8 cellular contexts compared by ENCODE assay signal in the genomic region with DNA sequence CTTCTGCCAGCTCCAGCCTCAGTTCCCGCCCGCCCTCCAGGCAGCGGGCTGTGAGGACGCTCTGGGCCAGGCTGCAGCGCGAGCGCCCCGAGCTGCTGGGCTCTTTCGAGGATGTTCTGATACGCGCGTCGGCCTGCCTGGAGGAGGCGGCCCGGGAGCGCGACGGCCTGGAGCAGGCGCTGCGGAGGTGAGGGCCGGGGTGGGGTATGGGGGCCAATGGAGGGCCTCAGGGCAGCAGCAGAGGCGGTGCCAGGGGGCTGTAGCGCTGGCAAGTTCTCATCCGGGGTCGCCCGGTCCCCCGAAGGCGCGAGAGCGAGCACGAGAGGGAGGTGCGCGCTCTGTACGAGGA. TPM values are rescaled to one million over a fixed set of nuclear protein-coding genes. Genes with fewer than 3 reads are reported as not detected.
DNase-seq lines count a peak whose midpoint lies in the region; ATAC-seq and TF ChIP-seq lines count a peak whose summit lies in the region.

No MANE protein-coding gene starts in this region.

- H3K27ac ChIP-seq in heart right ventricle (peak overlapping the region in 8 of 10 donors; percentile 80 to 90 (median 88)), gastrocnemius medialis (peak overlapping the region in 3 of 4 donors; percentile 68 to 75 (median 69)), body of pancreas (peak overlapping the region in 2 of 4 donors; percentile 93 to 100)

- TF ChIP-seq CTCF in GM12865 (IDR thresholded peaks at IDR 0.05; ENCODE audit: insufficient read depth, low read depth, low read length, missing control alignments) (no peak), heart right ventricle (IDR thresholded peaks at IDR 0.05) (no peak), gastrocnemius medialis (IDR thresholded peaks at IDR 0.05 in 4 of 5, conservative IDR thresholded peaks at IDR 0.05 in 1 of 5) (no peak), body of pancreas (IDR thresholded peaks at IDR 0.05) (no peak)

- H3K4me3 ChIP-seq in GM12865 (ENCODE audit: low read depth, low read length) (peak overlapping the region; percentile 16; the same call in 1 of the 2 replicates), heart right ventricle (peak overlapping the region; percentile 3 to 69 (median 48)), gastrocnemius medialis (peak overlapping the region; percentile 37 to 59 (median 47)), body of pancreas (no peak overlapping the region)

- H3K4me1 ChIP-seq in heart right ventricle (peaks cover 41 to 89% (median 79%) of the 10 kb centered on the region in 9 donors), gastrocnemius medialis (peaks cover 20 to 39% of the 10 kb centered on the region in 2 donors), body of pancreas (peaks cover 89% of the 10 kb centered on the region)

- H3K9me3 ChIP-seq in heart right ventricle: no peaks in the 10 kb centered on the region
- H3K9me3 ChIP-seq in gastrocnemius medialis: no peaks in the 10 kb centered on the region
- H3K9me3 ChIP-seq in body of pancreas: no peaks in the 10 kb centered on the region

- WGBS in heart right ventricle, 2 donors: 3 to 5% methylated on average over 34 of the region's 34 CpGs
- WGBS in body of pancreas, 2 donors: 70 to 93% methylated on average over 3 to 24 of the region's 34 CpGs

- intact Hi-C loops in heart right ventricle (cut with DNase I) (no loop called here), gastrocnemius medialis (cut with DNase I; ENCODE audit: low total_unique reads) (no loop called here), body of pancreas (cut with DNase I) (no loop called here)

- H3K36me3 ChIP-seq in heart right ventricle: peaks cover 0 to 11% (median 3%) of the 10 kb centered on the region in 9 donors
- peaks cover 0 to 7% of the 10 kb centered on the region in 2 donors for H3K36me3 ChIP-seq in gastrocnemius medialis
- no peaks in the 10 kb centered on the region for H3K36me3 ChIP-seq in body of pancreas (replicated peaks in 1 of 2; ENCODE audit: insufficient read depth in 1 of 2, low read depth in 2 of 2)

- ATAC-seq in heart right ventricle: no peak
- no peak for ATAC-seq in gastrocnemius medialis
- ATAC-seq in body of pancreas: no peak
- ATAC-seq in GM21515 (IDR thresholded peaks at IDR 0.05; ENCODE audit: unreplicated experiment): no peak

- peaks cover 0 to 64% (median 0%) of the 10 kb centered on the region in 7 donors for H3K27me3 ChIP-seq in heart right ventricle
- H3K27me3 ChIP-seq in gastrocnemius medialis: peaks cover 18 to 40% (median 38%) of the 10 kb centered on the region in 3 donors
- no peaks in the 10 kb centered on the region for H3K27me3 ChIP-seq in body of pancreas

- DNase-seq in GM12865 (ENCODE audit: low read depth): no peak
- DNase-seq in heart right ventricle: no peak
- DNase-seq in gastrocnemius medialis: no peak
- DNase-seq in NCI-H1694 treated with DMSO at 0.1 percent for 48 hours (lab: John Stamatoyannopoulos, UW): no peak
- no peak for DNase-seq in body of pancreas
- DNase-seq in 8988T: no peak

- TF ChIP-seq POLR2A in Raji (IDR thresholded peaks at IDR 0.05; ENCODE audit: insufficient read depth, low read depth, low read length): peak; percentile 30; the same call in 1 of the 2 replicates
- peak; percentile 14 to 52 for TF ChIP-seq POLR2A in gastrocnemius medialis (IDR thresholded peaks at IDR 0.05)
- no peak for TF ChIP-seq POLR2A in body of pancreas (IDR thresholded peaks at IDR 0.05)

- in situ Hi-C loops in gastrocnemius medialis (cut with MboI; ENCODE audit: low sequenced_read_pairs in 4 of 4): no loop called here

RNA-seq across cellular contexts. Expression of a gene that starts 2.2 kb away (rescaled TPM):
- total RNA-seq in heart right ventricle (10 to 100 TPM; 11.4 to 23.0 (median 17.0) TPM), gastrocnemius medialis (1 to 10 TPM; 3.3 to 4.5 (median 4.0) TPM), body of pancreas (100 to 1,000 TPM; 134 to 368 TPM)
- 10 to 100 TPM; 11.5 to 72.3 TPM for polyA plus RNA-seq in heart right ventricle

RNA-seq across cellular contexts. Expression of a gene that starts 2.8 kb away (rescaled TPM):
- total RNA-seq in heart right ventricle (100 to 1,000 TPM; 286 to 668 (median 466) TPM), gastrocnemius medialis (100 to 1,000 TPM in 3 of 4 donors, 10 to 100 TPM in 1; 77.0 to 206 (median 169) TPM), body of pancreas (100 to 1,000 TPM; 152 to 282 TPM)
- polyA plus RNA-seq in heart right ventricle: 100 to 1,000 TPM; 444 to 684 TPM

RNA-seq across cellular contexts. Expression of a gene that starts 11.2 kb away (rescaled TPM):
- 100 to 1,000 TPM; 183 to 359 (median 251) TPM for total RNA-seq in heart right ventricle
- 100 to 1,000 TPM; 114 to 148 TPM for polyA plus RNA-seq in heart right ventricle
- total RNA-seq in gastrocnemius medialis: 10 to 100 TPM; 58.9 to 93.3 (median 91.7) TPM
- total RNA-seq in body of pancreas: 100 to 1,000 TPM in 1 of 2 donors, 10 to 100 TPM in 1; 72.1 to 351 TPM

RNA-seq across cellular contexts. Expression of a gene that starts 12.4 kb away (rescaled TPM):
- total RNA-seq in heart right ventricle: 100 to 1,000 TPM; 194 to 279 (median 234) TPM
- 100 to 1,000 TPM; 148 to 279 TPM for polyA plus RNA-seq in heart right ventricle
- total RNA-seq in gastrocnemius medialis: 10 to 100 TPM; 66.0 to 94.6 (median 81.2) TPM
- total RNA-seq in body of pancreas: 10 to 100 TPM; 33.5 to 83.4 TPM

RNA-seq across cellular contexts. Expression of a gene that starts 12.7 kb away (rescaled TPM):
- total RNA-seq in heart right ventricle: 10 to 100 TPM; 22.2 to 46.4 (median 26.9) TPM
- 10 to 100 TPM; 44.4 to 66.5 TPM for polyA plus RNA-seq in heart right ventricle
- total RNA-seq in gastrocnemius medialis: 10 to 100 TPM; 14.4 to 34.8 (median 21.5) TPM
- 10 to 100 TPM; 44.9 to 87.7 TPM for total RNA-seq in body of pancreas

Comparison
In these comparisons a context has a peak if more than half of its experiments do, and no peak if none do; other contexts are left out.
1. H3K4me3 ChIP-seq: peak in GM12865 (single experiment), heart right ventricle (10 of 10) and gastrocnemius medialis (4 of 4); none in body of pancreas (0 of 2).
2. POLR2A ChIP-seq: peak in Raji (single experiment) and gastrocnemius medialis (2 of 2); none in body of pancreas (0 of 3).
3. RNA of a gene that starts 2.2 kb away (total RNA-seq): 134 to 368 TPM in body of pancreas; 11.4 to 23.0 TPM in heart right ventricle and 3.3 to 4.5 TPM in gastrocnemius medialis; every median in the first group is over 4 times any median in the second.